In genomic region chr12:111598637-111599458, GRCh38 we compare ENCODE assay signal across 8 cellular contexts. TPM values are rescaled to one million over a fixed set of nuclear protein-coding genes. Genes with fewer than 3 reads are reported as not detected.
DNase-seq lines count a peak whose midpoint lies in the region; ATAC-seq, FAIRE-seq and TF ChIP-seq lines count a peak whose summit lies in the region.

A gene with protein sequence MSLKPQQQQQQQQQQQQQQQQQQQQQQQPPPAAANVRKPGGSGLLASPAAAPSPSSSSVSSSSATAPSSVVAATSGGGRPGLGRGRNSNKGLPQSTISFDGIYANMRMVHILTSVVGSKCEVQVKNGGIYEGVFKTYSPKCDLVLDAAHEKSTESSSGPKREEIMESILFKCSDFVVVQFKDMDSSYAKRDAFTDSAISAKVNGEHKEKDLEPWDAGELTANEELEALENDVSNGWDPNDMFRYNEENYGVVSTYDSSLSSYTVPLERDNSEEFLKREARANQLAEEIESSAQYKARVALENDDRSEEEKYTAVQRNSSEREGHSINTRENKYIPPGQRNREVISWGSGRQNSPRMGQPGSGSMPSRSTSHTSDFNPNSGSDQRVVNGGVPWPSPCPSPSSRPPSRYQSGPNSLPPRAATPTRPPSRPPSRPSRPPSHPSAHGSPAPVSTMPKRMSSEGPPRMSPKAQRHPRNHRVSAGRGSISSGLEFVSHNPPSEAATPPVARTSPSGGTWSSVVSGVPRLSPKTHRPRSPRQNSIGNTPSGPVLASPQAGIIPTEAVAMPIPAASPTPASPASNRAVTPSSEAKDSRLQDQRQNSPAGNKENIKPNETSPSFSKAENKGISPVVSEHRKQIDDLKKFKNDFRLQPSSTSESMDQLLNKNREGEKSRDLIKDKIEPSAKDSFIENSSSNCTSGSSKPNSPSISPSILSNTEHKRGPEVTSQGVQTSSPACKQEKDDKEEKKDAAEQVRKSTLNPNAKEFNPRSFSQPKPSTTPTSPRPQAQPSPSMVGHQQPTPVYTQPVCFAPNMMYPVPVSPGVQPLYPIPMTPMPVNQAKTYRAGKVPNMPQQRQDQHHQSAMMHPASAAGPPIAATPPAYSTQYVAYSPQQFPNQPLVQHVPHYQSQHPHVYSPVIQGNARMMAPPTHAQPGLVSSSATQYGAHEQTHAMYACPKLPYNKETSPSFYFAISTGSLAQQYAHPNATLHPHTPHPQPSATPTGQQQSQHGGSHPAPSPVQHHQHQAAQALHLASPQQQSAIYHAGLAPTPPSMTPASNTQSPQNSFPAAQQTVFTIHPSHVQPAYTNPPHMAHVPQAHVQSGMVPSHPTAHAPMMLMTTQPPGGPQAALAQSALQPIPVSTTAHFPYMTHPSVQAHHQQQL (minus strand): TSS chr12:111599315. CDS start chr12:111599034, 281 bp downstream.

- H3K9me3 ChIP-seq in astrocyte (ENCODE audit: insufficient read depth, low read depth, low read length): no peaks in the 10 kb centered on the region

- H3K79me2 ChIP-seq in astrocyte (ENCODE audit: insufficient read depth, low read length): peaks cover 63% of the 10 kb centered on the region

- peaks cover 2% of the 10 kb centered on the region for H3K36me3 Mint-ChIP-seq in astrocyte (ENCODE audit: low read depth, unreplicated experiment)

- H4K20me1 ChIP-seq in astrocyte (ENCODE audit: insufficient read depth, low read length): peaks cover 41% of the 10 kb centered on the region

- H3K27ac ChIP-seq in astrocyte (ENCODE audit: low read depth, low read length): peak within 1 kb of the TSS; percentile 99

- no peak for FAIRE-seq in astrocyte (lab: Jason Lieb, UNC)

- no peaks in the 10 kb centered on the region for H3K36me3 ChIP-seq in astrocyte (ENCODE audit: insufficient read depth, low read length)

- peak within 1 kb of the TSS; percentile 64 for H3K27ac Mint-ChIP-seq in astrocyte (ENCODE audit: unreplicated experiment)

- H3K27me3 Mint-ChIP-seq in astrocyte (ENCODE audit: low read depth, unreplicated experiment): no peaks in the 10 kb centered on the region

- TF ChIP-seq CTCF in astrocyte (IDR thresholded peaks at IDR 0.05; ENCODE audit: insufficient read depth, low read depth, low read length) (no peak), retinal pigment epithelial cell (conservative IDR thresholded peaks at IDR 0.05; ENCODE audit: low read depth, low read length) (no peak)

- H3K9me3 Mint-ChIP-seq in astrocyte (ENCODE audit: unreplicated experiment): no peaks in the 10 kb centered on the region

- DNase-seq in DMS79 (lab: John Stamatoyannopoulos, UW) (peak; percentile 40), T follicular helper cell (ENCODE audit: low read depth) (peak; percentile 62), astrocyte (ENCODE audit: low read depth) (no peak), hippocampal formation (lab: John Stamatoyannopoulos, UW) (peak; percentile 55 to 84), retinal pigment epithelial cell (ENCODE audit: low read depth) (no peak), foreskin melanocyte (no peak)
- no peak for DNase-seq in Jurkat, Clone E6-1 (ENCODE audit: low read depth, low spot score)

- H3K4me3 Mint-ChIP-seq in astrocyte (ENCODE audit: unreplicated experiment): peak within 1 kb of the TSS; percentile 98

- ATAC-seq in GM21576 (IDR thresholded peaks at IDR 0.05; ENCODE audit: unreplicated experiment): peak; percentile 34

- H3K4me3 ChIP-seq in Jurkat, Clone E6-1 (ENCODE audit: low read length): peak within 1 kb of the TSS; percentile 67
- H3K4me3 ChIP-seq in astrocyte (ENCODE audit: insufficient read depth, low read depth, low read length): peak within 1 kb of the TSS; percentile 88
- H3K4me3 ChIP-seq in retinal pigment epithelial cell (ENCODE audit: low read length): peak within 1 kb of the TSS; percentile 90

- H3K4me1 ChIP-seq in astrocyte (ENCODE audit: insufficient read depth, low read length): peaks cover 12% of the 10 kb centered on the region

- H3K4me1 Mint-ChIP-seq in astrocyte (ENCODE audit: low read depth, unreplicated experiment): peaks cover 26% of the 10 kb centered on the region

- H3K9ac ChIP-seq in astrocyte (ENCODE audit: low read length): peak within 1 kb of the TSS; percentile 96

- H3K27me3 ChIP-seq in astrocyte (ENCODE audit: insufficient read depth, low read length): no peaks in the 10 kb centered on the region

- H3K4me2 ChIP-seq in astrocyte (ENCODE audit: low read length): peak within 1 kb of the TSS; percentile 97

- H2AFZ ChIP-seq in astrocyte (ENCODE audit: low read depth, low read length): peak within 1 kb of the TSS; percentile 69

RNA-seq across cellular contexts. Expression of the gene that starts here (rescaled TPM):
- polyA plus RNA-seq in Jurkat, Clone E6-1 (2012; ENCODE audit: insufficient read depth, insufficient read length): 38.0 TPM
- total RNA-seq in astrocyte: 58.0 and 63.0 TPM in 2 replicates

Comparison
In these comparisons a context has a peak if more than half of its experiments do, and no peak if none do; other contexts are left out.
1. DNase-seq: peak in DMS79 (single experiment), T follicular helper cell (single experiment) and hippocampal formation (2 of 2); none in Jurkat, Clone E6-1 (single experiment), astrocyte (single experiment), retinal pigment epithelial cell (single experiment) and foreskin melanocyte (single experiment).
2. Peak in every context shown above with its lines, with median percentiles within 50 percentile points of each other: H3K4me3 ChIP-seq.